Comparison of ENCODE assay signal across 2 cellular contexts in genomic region chr21:38945536-38946245, GRCh38.
A peak's percentile ranks its signal among the peaks of the same experiment; 100 is the strongest.
TF ChIP-seq lines count a peak whose summit lies in the region.

No MANE protein-coding gene starts in this region.

TF ChIP-seq in WTC11, 78 proteins besides CTCF, POLR2A, EP300 and RAD21 (continued from another document and continues in another):
- TF ChIP-seq FOXP4 (CRISPR knock-in tag; IDR thresholded peaks at IDR 0.05): peak; percentile 35; the same call in 1 of the 2 replicates
- TF ChIP-seq CREM (CRISPR knock-in tag; IDR thresholded peaks at IDR 0.05): no peak
- TF ChIP-seq PREB (CRISPR knock-in tag; IDR thresholded peaks at IDR 0.05; ENCODE audit: borderline replicate concordance): no peak
- TF ChIP-seq AR (CRISPR knock-in tag; IDR thresholded peaks at IDR 0.05): no peak
- TF ChIP-seq AFF4 (CRISPR knock-in tag; IDR thresholded peaks at IDR 0.05; ENCODE audit: borderline replicate concordance): no peak
- no peak for TF ChIP-seq EMX1 (CRISPR knock-in tag; IDR thresholded peaks at IDR 0.05)
- no peak for TF ChIP-seq HMGA2 (CRISPR knock-in tag; IDR thresholded peaks at IDR 0.05)
- TF ChIP-seq ZBTB43 (CRISPR knock-in tag; IDR thresholded peaks at IDR 0.05): no peak

TF ChIP-seq in SK-N-SH treated with all-trans-retinoic acid at 6 μM for 48 hours, 23 proteins besides CTCF, POLR2A, EP300 and RAD21 (continued from another document):
- TF ChIP-seq ZFP30 (CRISPR knock-in tag; IDR thresholded peaks at IDR 0.05) (no peak), ZNF565 (CRISPR knock-in tag; conservative IDR thresholded peaks at IDR 0.05; ENCODE audit: low read depth) (no peak)
TF ChIP-seq in SK-N-SH treated with all-trans-retinoic acid at 6 μM for 48 hours: peak in this region for 0.
